11 cellular contexts compared by ENCODE assay signal in genomic region chr7:131015131-131015954, GRCh38.
DNase-seq lines count a peak whose midpoint lies in the region; ATAC-seq, FAIRE-seq and TF ChIP-seq lines count a peak whose summit lies in the region.
"Had no signal": no experiment of that assay in that cellular context is flagged by ENCODE, and none has a peak within 500 bp of the region (broad histone marks: within the 10 kb centered on the region; RNA-seq: fewer than 3 reads in every experiment).

No MANE protein-coding gene starts in this region.

- DNase-seq in AG10803 (ENCODE audit: low read depth) (peak; percentile 75), HFF-Myc (ENCODE audit: extremely low read depth, low read depth) (peak; percentile 85), adipocyte (ENCODE audit: low read depth) (peak; percentile 22), kidney tubule cell (ENCODE audit: low spot score) (peak; percentile 78), GM12891 (ENCODE audit: insufficient read length, low spot score) (no peak), activated gamma-delta T cell treated with Interleukin-2 at 50 U/mL for 16 hours (no peak)
- DNase-seq: activated naive CD4-positive, alpha-beta T cell treated with anti-CD3 and anti-CD28 coated beads, Interleukin-2, amount 10 ng/mL, durations not matched to agents 7 days and 5 days; CD8-positive, alpha-beta T cell; effector memory CD4-positive, alpha-beta T cell had no signal

- no peak overlapping the region for H3K9ac ChIP-seq in adipocyte (ENCODE audit: low read length)

- TF ChIP-seq CTCF in AG10803 (conservative IDR thresholded peaks at IDR 0.05; ENCODE audit: low read length) (no peak), HFF-Myc (IDR thresholded peaks at IDR 0.05; ENCODE audit: low read depth, low read length, missing control alignments) (no peak)

- FAIRE-seq in GM12891 (lab: Jason Lieb, UNC) = no peak

- H3K27me3 ChIP-seq in adipocyte (replicated peaks; ENCODE audit: control insufficient read depth, insufficient read depth, low read length) = no peaks in the 10 kb centered on the region

- no peaks in the 10 kb centered on the region for H3K9me3 ChIP-seq in adipocyte (ENCODE audit: control insufficient read depth, low read length)

- peaks cover 67% of the 10 kb centered on the region for H3K4me1 ChIP-seq in adipocyte (ENCODE audit: control insufficient read depth, insufficient read depth, low read length)

- no peak for TF ChIP-seq POLR2A in GM12891 (IDR thresholded peaks at IDR 0.05; ENCODE audit: low read depth, low read length)

- ATAC-seq in GM19395 (IDR thresholded peaks at IDR 0.05; ENCODE audit: unreplicated experiment) = no peak
- no peak for ATAC-seq in GM19023 (IDR thresholded peaks at IDR 0.05; ENCODE audit: unreplicated experiment)
- ATAC-seq: CD8-positive, alpha-beta T cell had no signal

- peaks cover 14% of the 10 kb centered on the region for H3K36me3 ChIP-seq in adipocyte (ENCODE audit: control insufficient read depth, insufficient read depth, low read length, severe bottlenecking)

- H3K4me3 ChIP-seq in AG10803 (ENCODE audit: low read length) (no peak overlapping the region), HFF-Myc (replicated peaks; ENCODE audit: low read depth, low read length) (no peak overlapping the region), adipocyte (ENCODE audit: low read length) (no peak overlapping the region)

TF ChIP-seq in GM12891, 5 proteins besides CTCF, POLR2A, EP300 and RAD21:
- TF ChIP-seq SPI1 (IDR thresholded peaks at IDR 0.05; ENCODE audit: low read depth, low read length) = no peak
- TF ChIP-seq POU2F2 (IDR thresholded peaks at IDR 0.05; ENCODE audit: low read depth, low read length) = no peak

Comparison
In these comparisons a context has a peak if more than half of its experiments do, and no peak if none do; other contexts are left out.
1. DNase-seq: peak in AG10803 (single experiment), HFF-Myc (single experiment), adipocyte (single experiment) and kidney tubule cell (single experiment); none in GM12891 (single experiment) and activated gamma-delta T cell treated with Interleukin-2 at 50 U/mL for 16 hours (single experiment).